Comparison of ENCODE assay signal across 28 cellular contexts in the genomic region with DNA sequence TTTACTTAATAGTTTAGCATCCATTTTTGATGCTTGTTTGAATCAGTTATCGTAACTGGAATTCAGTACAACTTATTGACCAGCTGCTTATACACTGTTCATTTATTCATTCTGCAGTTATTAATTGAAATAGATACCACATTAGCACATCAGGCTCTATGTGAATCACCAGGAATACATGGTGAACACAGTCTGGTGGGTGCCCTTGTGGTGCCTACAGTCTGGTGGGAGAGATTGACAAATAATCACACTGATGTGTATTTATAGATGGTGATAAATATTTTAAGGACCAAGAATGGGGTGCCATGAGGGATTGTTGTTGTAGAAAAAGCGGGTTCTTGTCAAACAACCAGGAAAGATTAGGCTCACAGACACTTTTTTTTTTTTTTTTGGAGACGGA.
"Had no signal": no experiment of that assay in that cellular context is flagged by ENCODE, and none has a peak within 500 bp of the region (broad histone marks: within the 10 kb centered on the region; RNA-seq: fewer than 3 reads in every experiment).

No MANE protein-coding gene starts in this region.

- H3K4me3 Mint-ChIP-seq: stimulated activated effector memory CD8-positive, alpha-beta T cell treated with anti-CD3 and anti-CD28 coated beads, Interleukin-12 subunit alpha, Interleukin-12 subunit beta, amount 100 ng/mL, for 72 hours; stimulated activated memory B cell treated with anti-CD40 and anti-IgM and Interleukin-4, amounts not matched to agents 10 μg/mL and 1 μg/mL and 100 μg/mL, for 72 hours; stimulated activated naive B cell treated with anti-CD40 and anti-IgM and Interleukin-4, amounts not matched to agents 10 μg/mL and 1 μg/mL and 100 μg/mL, for 72 hours; stimulated activated naive CD8-positive, alpha-beta T cell treated with anti-CD3 and anti-CD28 coated beads, Interleukin-15, amount 100 ng/mL, for 72 hours; stimulated activated naive CD8-positive, alpha-beta T cell treated with anti-CD3 and anti-CD28 coated beads, Interleukin-15, Interleukin-2, amounts not matched to agents 100 ng/mL and 50 ng/mL, for 24 hours; type B pancreatic cell had no signal

- H3K27ac Mint-ChIP-seq: stimulated activated effector memory CD8-positive, alpha-beta T cell treated with anti-CD3 and anti-CD28 coated beads, Interleukin-12 subunit alpha, Interleukin-12 subunit beta, amount 100 ng/mL, for 72 hours; stimulated activated memory B cell treated with anti-CD40 and anti-IgM and Interleukin-4, amounts not matched to agents 10 μg/mL and 1 μg/mL and 100 μg/mL, for 72 hours; stimulated activated naive CD8-positive, alpha-beta T cell treated with anti-CD3 and anti-CD28 coated beads, Interleukin-15, amount 100 ng/mL, for 72 hours; stimulated activated naive CD8-positive, alpha-beta T cell treated with anti-CD3 and anti-CD28 coated beads, Interleukin-15, Interleukin-2, amounts not matched to agents 100 ng/mL and 50 ng/mL, for 24 hours; type B pancreatic cell had no signal

- H3K9me3 Mint-ChIP-seq: stimulated activated effector memory CD8-positive, alpha-beta T cell treated with anti-CD3 and anti-CD28 coated beads, Interleukin-12 subunit alpha, Interleukin-12 subunit beta, amount 100 ng/mL, for 72 hours; type B pancreatic cell had no signal

- H3K27me3 ChIP-seq: stomach, suprapubic skin, testis, thyroid gland, tibial artery, tibial nerve, transverse colon, upper lobe of left lung, upper lobe of right lung, uterus, vagina had no signal

- H3K4me3 ChIP-seq: stomach, suprapubic skin, testis, thoracic aorta, thyroid gland, tibial artery, tibial nerve, transverse colon, upper lobe of left lung, upper lobe of right lung, uterus, vagina had no signal

- ATAC-seq: stimulated activated effector memory CD8-positive, alpha-beta T cell treated with anti-CD3 and anti-CD28 coated beads, Interleukin-12 subunit alpha, Interleukin-12 subunit beta, amount 100 ng/mL, for 72 hours; stimulated activated memory B cell treated with anti-CD40 and anti-IgM and Interleukin-4, amounts not matched to agents 10 μg/mL and 1 μg/mL and 100 μg/mL, for 72 hours; stimulated activated naive B cell treated with anti-CD40 and anti-IgM and Interleukin-4, amounts not matched to agents 10 μg/mL and 1 μg/mL and 100 μg/mL, for 72 hours; stimulated activated naive CD8-positive, alpha-beta T cell treated with anti-CD3 and anti-CD28 coated beads, Interleukin-15, amount 100 ng/mL, for 72 hours; stimulated activated naive CD8-positive, alpha-beta T cell treated with anti-CD3 and anti-CD28 coated beads, Interleukin-15, Interleukin-2, amounts not matched to agents 100 U/mL and 50 U/mL, for 24 hours; upper lobe of right lung had no signal

- DNase-seq: stimulated activated CD4-positive, alpha-beta T cell treated with anti-CD3 and anti-CD28 coated beads, Interleukin-2, amount 100 ng/mL, for 48 hours; stimulated activated CD4-positive, alpha-beta T cell treated with anti-CD3 and anti-CD28 coated beads, Interleukin-4, amount 100 ng/mL, for 1 hour; stimulated activated CD4-positive, alpha-beta T cell treated with anti-CD3 and anti-CD28 coated beads, Interleukin-4, amount 100 ng/mL, for 24 hours; stimulated activated CD4-positive, alpha-beta T cell treated with anti-CD3 and anti-CD28 coated beads, Interleukin-4, amount 100 ng/mL, for 4 hours; stimulated activated CD8-positive, alpha-beta memory T cell treated with anti-CD3 and anti-CD28 coated beads, Interleukin-4, amount 100 ng/mL, for 48 hours; stimulated activated naive B cell treated with anti-CD40 and anti-IgM and Interleukin-4, amounts not matched to agents 10 μg/mL and 1 μg/mL and 100 μg/mL, for 72 hours; stimulated activated naive CD4-positive, alpha-beta T cell; stimulated activated naive CD4-positive, alpha-beta T cell treated with Interleukin-2 at 50 U/mL for 16 hours; stimulated activated naive CD8-positive, alpha-beta T cell treated with anti-CD3 and anti-CD28 coated beads, Interleukin-15, amount 100 ng/mL, for 72 hours; stimulated activated naive CD8-positive, alpha-beta T cell treated with anti-CD3 and anti-CD28 coated beads, Interleukin-15, Interleukin-2, amounts not matched to agents 100 U/mL and 50 U/mL, for 24 hours; stomach; substantia nigra; testis; thyroid gland; tibial artery; transverse colon; trophoblast cell; upper lobe of left lung; upper lobe of right lung; uterus had no signal

- H3K27ac ChIP-seq: stomach, suprapubic skin, testis, thoracic aorta, thyroid gland, tibial artery, tibial nerve, transverse colon, upper lobe of left lung, upper lobe of right lung, uterus, vagina had no signal

- H3K27me3 Mint-ChIP-seq: stimulated activated naive CD8-positive, alpha-beta T cell treated with anti-CD3 and anti-CD28 coated beads, Interleukin-15, amount 100 ng/mL, for 72 hours; type B pancreatic cell had no signal

- H3K4me1 Mint-ChIP-seq: stimulated activated effector memory CD8-positive, alpha-beta T cell treated with anti-CD3 and anti-CD28 coated beads, Interleukin-12 subunit alpha, Interleukin-12 subunit beta, amount 100 ng/mL, for 72 hours; stimulated activated memory B cell treated with anti-CD40 and anti-IgM and Interleukin-4, amounts not matched to agents 10 μg/mL and 1 μg/mL and 100 μg/mL, for 72 hours; stimulated activated naive B cell treated with anti-CD40 and anti-IgM and Interleukin-4, amounts not matched to agents 10 μg/mL and 1 μg/mL and 100 μg/mL, for 72 hours; stimulated activated naive CD8-positive, alpha-beta T cell treated with anti-CD3 and anti-CD28 coated beads, Interleukin-15, amount 100 ng/mL, for 72 hours had no signal

- H3K36me3 ChIP-seq: thoracic aorta, thyroid gland, transverse colon, upper lobe of left lung, upper lobe of right lung, uterus, vagina had no signal

- H3K9me3 ChIP-seq: suprapubic skin, testis, thyroid gland had no signal

- H3K36me3 Mint-ChIP-seq: stimulated activated effector memory CD8-positive, alpha-beta T cell treated with anti-CD3 and anti-CD28 coated beads, Interleukin-12 subunit alpha, Interleukin-12 subunit beta, amount 100 ng/mL, for 72 hours; stimulated activated memory B cell treated with anti-CD40 and anti-IgM and Interleukin-4, amounts not matched to agents 10 μg/mL and 1 μg/mL and 100 μg/mL, for 72 hours had no signal

- H3K4me1 ChIP-seq: stomach, suprapubic skin, testis, thyroid gland, tibial artery, tibial nerve, transverse colon, upper lobe of left lung, upper lobe of right lung, uterus, vagina had no signal
